Comparison of ENCODE assay signal across 1 cellular context in genomic region chr2:101793277-101793969, GRCh38.
A peak's percentile ranks its signal among the peaks of the same experiment; 100 is the strongest.
TF ChIP-seq lines count a peak whose summit lies in the region.

No MANE protein-coding gene starts in this region.

TF ChIP-seq in GM12878, 131 proteins besides CTCF, POLR2A, EP300 and RAD21:
- TF ChIP-seq ZNF384 (IDR thresholded peaks at IDR 0.05; ENCODE audit: borderline replicate concordance, low read depth, low read length) (peak; percentile 27; the same call in 1 of the 2 replicates), ZNF207 (IDR thresholded peaks at IDR 0.05; ENCODE audit: borderline replicate concordance) (no peak), MXI1 (IDR thresholded peaks at IDR 0.05; ENCODE audit: low read depth, low read length) (no peak)
